ENCODE assay signal across 28 cellular contexts in genomic region chr7:133863362-133864061, GRCh38.
DNase-seq lines count a peak whose midpoint lies in the region; ATAC-seq, FAIRE-seq and TF ChIP-seq lines count a peak whose summit lies in the region.
"Had no signal": no experiment of that assay in that cellular context is flagged by ENCODE, and none has a peak within 500 bp of the region (broad histone marks: within the 10 kb centered on the region; RNA-seq: fewer than 3 reads in every experiment).

No MANE protein-coding gene starts in this region.

- peak; percentile 86 for FAIRE-seq in HepG2 (lab: Jason Lieb, UNC)
- FAIRE-seq: astrocyte had no signal

- TF ChIP-seq CTCF in HepG2 (CRISPR knock-in tag; IDR thresholded peaks at IDR 0.05), result no peak
- no peak for TF ChIP-seq CTCF in gastroesophageal sphincter (IDR thresholded peaks at IDR 0.05)
- no peak for TF ChIP-seq CTCF in GM23338 (conservative IDR thresholded peaks at IDR 0.05; ENCODE audit: low read depth in 2 of 2)

- no peaks in the 10 kb centered on the region for H3K9me2 ChIP-seq in GM23338 (ENCODE audit: insufficient read depth)

- no peaks in the 10 kb centered on the region for H3K4me1 Mint-ChIP-seq in activated T-cell treated with anti-CD3 and anti-CD28 coated beads, Interleukin-2, amount 50 U/mL, for 4 hours (ENCODE audit: low read depth)
- peaks cover 31% of the 10 kb centered on the region for H3K4me1 Mint-ChIP-seq in GM23338
- H3K4me1 Mint-ChIP-seq: activated CD4-positive, alpha-beta T cell treated with anti-CD3 and anti-CD28 coated beads, Interleukin-2, amount 10 ng/mL, durations not matched to agents 7 days and 5 days; activated CD8-positive, alpha-beta memory T cell treated with anti-CD3 and anti-CD28 coated beads, Interleukin-2, amount 10 ng/mL, durations not matched to agents 7 days and 5 days; activated naive CD4-positive, alpha-beta T cell treated with anti-CD3 and anti-CD28 coated beads, Interleukin-2, amount 50 U/mL, for 24 hours had no signal

- TF ChIP-seq RAD21 in HepG2 (CRISPR knock-in tag; IDR thresholded peaks at IDR 0.05), result no peak

- no peak overlapping the region for H3K4me2 ChIP-seq in HepG2 (ENCODE audit: low read depth, low read length)
- no peak overlapping the region for H3K4me2 ChIP-seq in GM23338

- H4K20me1 ChIP-seq in HepG2 (ENCODE audit: insufficient read depth, low read length) (no peaks in the 10 kb centered on the region), GM23338 (replicated peaks; ENCODE audit: insufficient read depth) (no peaks in the 10 kb centered on the region; the same call in 1 of the 2 replicates)

- no peaks in the 10 kb centered on the region for H3K9me3 Mint-ChIP-seq in activated T-cell treated with anti-CD3 and anti-CD28 coated beads, Interleukin-2, amount 50 U/mL, for 4 hours
- H3K9me3 Mint-ChIP-seq in GM23338, result peaks cover 3% of the 10 kb centered on the region; the same call in 1 of the 3 replicates
- H3K9me3 Mint-ChIP-seq: activated CD4-positive, alpha-beta T cell treated with anti-CD3 and anti-CD28 coated beads, Interleukin-2, amount 10 ng/mL, durations not matched to agents 7 days and 5 days; activated naive CD4-positive, alpha-beta T cell treated with anti-CD3 and anti-CD28 coated beads, Interleukin-2, amount 50 U/mL, for 24 hours; T-helper 1 cell treated with Interleukin-12 subunit alpha and Interleukin-12 subunit beta and Interleukin-4 antibody, amounts not matched to agents 30 μg/mL and 1 μg/mL, for 36 hours had no signal

- intact Hi-C loops in HepG2 (cut with micrococcal nuclease; ENCODE audit: unreplicated experiment), result loop anchor here (10.0 kb wide), 1 partner anchor 121 kb away; no protein-coding TSS in a partner anchor

- H3K9ac ChIP-seq in HepG2 (ENCODE audit: insufficient read depth, low read depth, low read length), result no peak overlapping the region

- H3K4me3 Mint-ChIP-seq in activated T-cell treated with anti-CD3 and anti-CD28 coated beads, Interleukin-2, amount 50 U/mL, for 4 hours, result no peak overlapping the region
- no peak overlapping the region for H3K4me3 Mint-ChIP-seq in GM23338
- H3K4me3 Mint-ChIP-seq: activated CD4-positive, alpha-beta T cell treated with anti-CD3 and anti-CD28 coated beads, Interleukin-2, amount 10 ng/mL, durations not matched to agents 7 days and 5 days; activated CD8-positive, alpha-beta memory T cell treated with anti-CD3 and anti-CD28 coated beads, Interleukin-2, amount 10 ng/mL, durations not matched to agents 7 days and 5 days; activated naive CD4-positive, alpha-beta T cell treated with anti-CD3 and anti-CD28 coated beads, Interleukin-2, amount 50 U/mL, for 24 hours; CD14-positive monocyte; T-helper 1 cell treated with Interleukin-12 subunit alpha and Interleukin-12 subunit beta and Interleukin-4 antibody, amounts not matched to agents 30 μg/mL and 1 μg/mL, for 36 hours had no signal

- ATAC-seq in HepG2 (peak; percentile 99), gastroesophageal sphincter (no peak), HG03280 (IDR thresholded peaks at IDR 0.05; ENCODE audit: unreplicated experiment) (no peak), GM23338 (no peak)
- no peak for ATAC-seq in activated T-cell treated with anti-CD3 and anti-CD28 coated beads, Interleukin-2, amount 50 U/mL, for 4 hours
- ATAC-seq: activated CD8-positive, alpha-beta memory T cell treated with anti-CD3 and anti-CD28 coated beads, Interleukin-2, amount 10 ng/mL, durations not matched to agents 7 days and 5 days; HCT116; Panc1 had no signal

- TF ChIP-seq EP300 in HepG2 (IDR thresholded peaks at IDR 0.05; ENCODE audit: low read depth in 2 of 2, low read length in 2 of 2) (no peak), HepG2 (CRISPR knock-in tag; IDR thresholded peaks at IDR 0.05; ENCODE audit: borderline replicate concordance) (no peak), gastroesophageal sphincter (IDR thresholded peaks at IDR 0.05) (no peak)

- DNase-seq in COLO668 (lab: John Stamatoyannopoulos, UW; ENCODE audit: unreplicated experiment) (peak; percentile 24), HuH-7 (ENCODE audit: low spot score) (peak; percentile 62), NCI-H774 (lab: John Stamatoyannopoulos, UW) (peak; percentile 51), HepG2 (ENCODE audit: low spot score) (peak; percentile 75), GM23338 (ENCODE audit: low spot score) (no peak)
- DNase-seq in activated T-cell treated with anti-CD3 and anti-CD28 coated beads, Interleukin-2, amount 50 U/mL, for 4 hours, result no peak
- DNase-seq: activated CD4-positive, alpha-beta T cell treated with anti-CD3 and anti-CD28 coated beads, Interleukin-2, amount 10 ng/mL, durations not matched to agents 7 days and 5 days; activated CD8-positive, alpha-beta memory T cell treated with anti-CD3 and anti-CD28 coated beads, Interleukin-2, amount 10 ng/mL, durations not matched to agents 7 days and 5 days; erythroblast; foreskin fibroblast; GF-D8; islet precursor cell; KG1; NK-92 treated with Interleukin-12 subunit alpha and Interleukin-12 subunit beta, amount 100 ng/mL, for 24 hours; retina; spleen; stimulated activated CD4-positive, alpha-beta T cell treated with anti-CD3 and anti-CD28 coated beads, Interleukin-4, amount 100 ng/mL, for 1 hour; stimulated activated naive CD4-positive, alpha-beta T cell; testis had no signal

- no peak overlapping the region for H3K27ac Mint-ChIP-seq in GM23338
- H3K27ac Mint-ChIP-seq: activated CD4-positive, alpha-beta T cell treated with anti-CD3 and anti-CD28 coated beads, Interleukin-2, amount 10 ng/mL, durations not matched to agents 7 days and 5 days; activated CD8-positive, alpha-beta memory T cell treated with anti-CD3 and anti-CD28 coated beads, Interleukin-2, amount 10 ng/mL, durations not matched to agents 7 days and 5 days; activated naive CD4-positive, alpha-beta T cell treated with anti-CD3 and anti-CD28 coated beads, Interleukin-2, amount 50 U/mL, for 24 hours; CD14-positive monocyte; T-helper 1 cell treated with Interleukin-12 subunit alpha and Interleukin-12 subunit beta and Interleukin-4 antibody, amounts not matched to agents 30 μg/mL and 1 μg/mL, for 36 hours had no signal

- CTCF ChIA-PET in HepG2 (lab: Yijun Ruan, JAX; ENCODE audit: low intra/inter-chr PET ratio, low total read pairs), result no interaction called here

- H3K36me3 Mint-ChIP-seq in activated T-cell treated with anti-CD3 and anti-CD28 coated beads, Interleukin-2, amount 50 U/mL, for 4 hours (ENCODE audit: insufficient read depth), result peaks cover 16% of the 10 kb centered on the region
- no peaks in the 10 kb centered on the region; the same call in 2 of the 3 replicates for H3K36me3 Mint-ChIP-seq in GM23338 (ENCODE audit: low read depth)
- H3K36me3 Mint-ChIP-seq: activated CD8-positive, alpha-beta memory T cell treated with anti-CD3 and anti-CD28 coated beads, Interleukin-2, amount 10 ng/mL, durations not matched to agents 7 days and 5 days; CD14-positive monocyte had no signal

- H3K4me1 ChIP-seq in HepG2 (ENCODE audit: insufficient read depth, low read length) (peaks cover 14% of the 10 kb centered on the region), gastroesophageal sphincter (no peaks in the 10 kb centered on the region), GM23338 (ENCODE audit: insufficient read depth) (peaks cover 17% of the 10 kb centered on the region)
- H3K4me1 ChIP-seq: SJSA1, testis had no signal

- H3K79me2 ChIP-seq in HepG2 (ENCODE audit: insufficient read depth, low read length) (no peaks in the 10 kb centered on the region), GM23338 (replicated peaks; ENCODE audit: insufficient read depth) (no peaks in the 10 kb centered on the region)

- WGBS in HepG2 (ENCODE audit: low lambda C conversion rate), result 34% methylated on average over 1 of the region's 1 CpG
- 80 to 91% methylated on average over 1 of the region's 1 CpG for WGBS in gastroesophageal sphincter (ENCODE audit: low coverage in 1 of 2), 2 donors

- in situ Hi-C loops in HepG2 (cut with HindIII; ENCODE audit: extremely low pct_ligation_motif_present, low pct_unique_long_range_greater_than_20kb), result no loop called here

- no peaks in the 10 kb centered on the region for H3K36me3 ChIP-seq in HepG2 (replicated peaks in 1 of 2; ENCODE audit: control insufficient read depth in 1 of 2, insufficient read depth in 2 of 2, low read length in 2 of 2)
- H3K36me3 ChIP-seq in gastroesophageal sphincter, result no peaks in the 10 kb centered on the region
- H3K36me3 ChIP-seq in GM23338 (ENCODE audit: insufficient read depth), result no peaks in the 10 kb centered on the region
- H3K36me3 ChIP-seq: SJSA1, spleen had no signal

- POLR2A ChIA-PET in HepG2 (lab: Yijun Ruan, JAX), result no interaction called here

- H3K4me3 ChIP-seq in HepG2 (replicated peaks in 1 of 3; ENCODE audit: insufficient read depth in 1 of 3, low read depth in 2 of 3, low read length in 3 of 3) (no peak overlapping the region), gastroesophageal sphincter (no peak overlapping the region), GM23338 (no peak overlapping the region)
- H3K4me3 ChIP-seq: SJSA1, spleen, testis had no signal

- BruUV-seq in HepG2 (replicated peaks; lab: Mats Ljungman, UMichigan), result no TSS peak

- H2AFZ ChIP-seq in HepG2 (ENCODE audit: low read length), result no peak overlapping the region
- H2AFZ ChIP-seq in GM23338, result no peak overlapping the region

- TF ChIP-seq POLR2A in HepG2 (IDR thresholded peaks at IDR 0.05; ENCODE audit: insufficient read depth in 1 of 2, low read depth in 2 of 2, low read length in 2 of 2) (no peak), gastroesophageal sphincter (IDR thresholded peaks at IDR 0.05) (no peak)

- no peaks in the 10 kb centered on the region for H3K27me3 ChIP-seq in HepG2 (ENCODE audit: control insufficient read depth in 1 of 2, insufficient read depth in 2 of 2, low read length in 2 of 2)
- no peaks in the 10 kb centered on the region for H3K27me3 ChIP-seq in gastroesophageal sphincter
- no peaks in the 10 kb centered on the region for H3K27me3 ChIP-seq in GM23338 (ENCODE audit: insufficient read depth)
- H3K27me3 ChIP-seq: SJSA1, spleen, testis had no signal

- no peaks in the 10 kb centered on the region for H3F3A ChIP-seq in GM23338 (replicated peaks; ENCODE audit: low read depth)

- H3K9me3 ChIP-seq in HepG2 (ENCODE audit: low read length) (no peaks in the 10 kb centered on the region), gastroesophageal sphincter (no peaks in the 10 kb centered on the region)
- H3K9me3 ChIP-seq: SJSA1, spleen, testis had no signal

- H3K27ac ChIP-seq in HepG2 (ENCODE audit: extremely low read length, insufficient read depth, low read length) (peak overlapping the region; percentile 44), gastroesophageal sphincter (no peak overlapping the region), GM23338 (ENCODE audit: low read depth) (no peak overlapping the region)
- H3K27ac ChIP-seq: SJSA1, spleen, testis had no signal

- no peaks in the 10 kb centered on the region for H3K27me3 Mint-ChIP-seq in activated T-cell treated with anti-CD3 and anti-CD28 coated beads, Interleukin-2, amount 50 U/mL, for 4 hours (ENCODE audit: low read depth)
- no peaks in the 10 kb centered on the region for H3K27me3 Mint-ChIP-seq in GM23338 (ENCODE audit: insufficient read depth, low read depth, poor library complexity)
- H3K27me3 Mint-ChIP-seq: activated CD4-positive, alpha-beta T cell treated with anti-CD3 and anti-CD28 coated beads, Interleukin-2, amount 10 ng/mL, durations not matched to agents 7 days and 5 days; activated CD8-positive, alpha-beta memory T cell treated with anti-CD3 and anti-CD28 coated beads, Interleukin-2, amount 10 ng/mL, durations not matched to agents 7 days and 5 days; activated naive CD4-positive, alpha-beta T cell treated with anti-CD3 and anti-CD28 coated beads, Interleukin-2, amount 50 U/mL, for 24 hours had no signal

Comparison
In these comparisons a context has a peak if more than half of its experiments do, and no peak if none do; other contexts are left out.
1. DNase-seq: peak in COLO668 (single experiment), HuH-7 (single experiment), NCI-H774 (single experiment) and HepG2 (single experiment); none in activated T-cell treated with anti-CD3 and anti-CD28 coated beads, Interleukin-2, amount 50 U/mL, for 4 hours (single experiment) and GM23338 (single experiment).